13 cellular contexts compared by ENCODE assay signal in genomic region chr3:172771672-172772071, GRCh38. TPM values are rescaled to one million over a fixed set of nuclear protein-coding genes. Genes with fewer than 3 reads are reported as not detected.
A peak's percentile ranks its signal among the peaks of the same experiment; 100 is the strongest.
DNase-seq lines count a peak whose midpoint lies in the region; ATAC-seq, FAIRE-seq and TF ChIP-seq lines count a peak whose summit lies in the region.
"Had no signal": no experiment of that assay in that cellular context is flagged by ENCODE, and none has a peak within 500 bp of the region (broad histone marks: within the 10 kb centered on the region; RNA-seq: fewer than 3 reads in every experiment).

No MANE protein-coding gene starts in this region.

- DNase-seq in activated T-cell treated with anti-CD3 and anti-CD28 coated beads, Interleukin-2, amount 50 U/mL, for 72 hours: no peak
- no peak for DNase-seq in activated T-cell treated with anti-CD3 and anti-CD28 coated beads, Interleukin-2, amount 50 U/mL, for 4 hours
- DNase-seq in chondrocyte (ENCODE audit: low spot score) (no peak), pancreas (no peak)
- DNase-seq: Caco-2; CD8-positive, alpha-beta memory T cell; HCEC 1CT; HFFc6 had no signal

- peaks cover 12% of the 10 kb centered on the region for H3K4me1 ChIP-seq in KMS-11 (ENCODE audit: low read depth, poor library complexity, severe bottlenecking)
- no peaks in the 10 kb centered on the region for H3K4me1 ChIP-seq in pancreas
- H3K4me1 ChIP-seq: Caco-2 had no signal

- H3K4me3 ChIP-seq in KMS-11 (IDR thresholded peaks at IDR 0.05; ENCODE audit: insufficient read depth, low read depth, low read length) (no peak overlapping the region), pancreas (no peak overlapping the region)

- no peak overlapping the region for H2AFZ ChIP-seq in KMS-11 (ENCODE audit: low read depth)

- no peaks in the 10 kb centered on the region for H3K27me3 Mint-ChIP-seq in activated T-cell treated with anti-CD3 and anti-CD28 coated beads, Interleukin-2, amount 50 U/mL, for 72 hours (ENCODE audit: low read depth)
- H3K27me3 Mint-ChIP-seq in activated T-cell treated with anti-CD3 and anti-CD28 coated beads, Interleukin-2, amount 50 U/mL, for 4 hours (ENCODE audit: low read depth): no peaks in the 10 kb centered on the region
- H3K27me3 Mint-ChIP-seq in activated T-helper 17 cell treated with anti-CD3 and anti-CD28 coated beads, Interleukin-2, amount 50 U/mL, for 72 hours: no peaks in the 10 kb centered on the region
- no peaks in the 10 kb centered on the region for H3K27me3 Mint-ChIP-seq in chondrocyte (ENCODE audit: low read depth)
- H3K27me3 Mint-ChIP-seq: CD8-positive, alpha-beta memory T cell; IgD-negative memory B cell had no signal

- intact Hi-C loops in pancreas (cut with DNase I): no loop called here

- H3K27me3 ChIP-seq in KMS-11 (ENCODE audit: insufficient read depth, low read depth) (no peaks in the 10 kb centered on the region), pancreas (no peaks in the 10 kb centered on the region)

- H3K4me1 Mint-ChIP-seq in activated T-cell treated with anti-CD3 and anti-CD28 coated beads, Interleukin-2, amount 50 U/mL, for 72 hours (ENCODE audit: low read depth): peaks cover 14% of the 10 kb centered on the region
- no peaks in the 10 kb centered on the region for H3K4me1 Mint-ChIP-seq in activated T-cell treated with anti-CD3 and anti-CD28 coated beads, Interleukin-2, amount 50 U/mL, for 4 hours (ENCODE audit: low read depth)
- peaks cover 6% of the 10 kb centered on the region for H3K4me1 Mint-ChIP-seq in activated T-helper 17 cell treated with anti-CD3 and anti-CD28 coated beads, Interleukin-2, amount 50 U/mL, for 72 hours
- no peaks in the 10 kb centered on the region for H3K4me1 Mint-ChIP-seq in chondrocyte (ENCODE audit: low read depth)
- H3K4me1 Mint-ChIP-seq: CD14-positive monocyte had no signal

- H3K4me3 Mint-ChIP-seq in activated T-cell treated with anti-CD3 and anti-CD28 coated beads, Interleukin-2, amount 50 U/mL, for 72 hours: peak overlapping the region in 1 of 2 donors; percentile 32
- no peak overlapping the region for H3K4me3 Mint-ChIP-seq in activated T-cell treated with anti-CD3 and anti-CD28 coated beads, Interleukin-2, amount 50 U/mL, for 4 hours
- H3K4me3 Mint-ChIP-seq in activated T-helper 17 cell treated with anti-CD3 and anti-CD28 coated beads, Interleukin-2, amount 50 U/mL, for 72 hours: no peak overlapping the region
- no peak overlapping the region for H3K4me3 Mint-ChIP-seq in chondrocyte (ENCODE audit: unreplicated experiment)
- H3K4me3 Mint-ChIP-seq: CD14-positive monocyte, HFFc6, IgD-negative memory B cell had no signal

- ATAC-seq in activated T-cell treated with anti-CD3 and anti-CD28 coated beads, Interleukin-2, amount 50 U/mL, for 72 hours (replicated peaks in 1 of 2): no peak
- ATAC-seq in activated T-cell treated with anti-CD3 and anti-CD28 coated beads, Interleukin-2, amount 50 U/mL, for 4 hours: no peak
- ATAC-seq in activated T-helper 17 cell treated with anti-CD3 and anti-CD28 coated beads, Interleukin-2, amount 50 U/mL, for 72 hours (replicated peaks): no peak
- no peak for ATAC-seq in GM18511 (IDR thresholded peaks at IDR 0.05; ENCODE audit: unreplicated experiment)
- no peak for ATAC-seq in pancreas

- no peak overlapping the region for H3K9ac ChIP-seq in KMS-11

- H3K36me3 Mint-ChIP-seq in activated T-cell treated with anti-CD3 and anti-CD28 coated beads, Interleukin-2, amount 50 U/mL, for 72 hours (ENCODE audit: insufficient read depth in 2 of 2): peaks cover 7 to 45% of the 10 kb centered on the region in 2 donors
- peaks cover 24% of the 10 kb centered on the region for H3K36me3 Mint-ChIP-seq in activated T-cell treated with anti-CD3 and anti-CD28 coated beads, Interleukin-2, amount 50 U/mL, for 4 hours (ENCODE audit: insufficient read depth)
- peaks cover 63% of the 10 kb centered on the region for H3K36me3 Mint-ChIP-seq in activated T-helper 17 cell treated with anti-CD3 and anti-CD28 coated beads, Interleukin-2, amount 50 U/mL, for 72 hours (ENCODE audit: low read depth)
- peaks cover 17% of the 10 kb centered on the region for H3K36me3 Mint-ChIP-seq in chondrocyte (ENCODE audit: low read depth)

- H3K4me2 ChIP-seq in KMS-11: 0 out of 2 replicates have a peak overlapping the region, but pooled peaks have one; percentile 4

- H4K20me1 ChIP-seq in KMS-11 (ENCODE audit: insufficient read depth): 0 out of 2 replicates have a peak, but pooled peaks cover 3% of the 10 kb centered on the region

- 97 to 99% methylated on average over 2 of the region's 2 CpGs for WGBS in pancreas, 2 donors

- FAIRE-seq in pancreas (lab: Jason Lieb, UNC): no peak

- peak overlapping the region; percentile 17 for H3K27ac Mint-ChIP-seq in activated T-cell treated with anti-CD3 and anti-CD28 coated beads, Interleukin-2, amount 50 U/mL, for 72 hours
- H3K27ac Mint-ChIP-seq in activated T-helper 17 cell treated with anti-CD3 and anti-CD28 coated beads, Interleukin-2, amount 50 U/mL, for 72 hours: peak overlapping the region; percentile 21
- no peak overlapping the region for H3K27ac Mint-ChIP-seq in chondrocyte (ENCODE audit: unreplicated experiment)
- H3K27ac Mint-ChIP-seq: HFFc6, IgD-negative memory B cell had no signal

- H3K27ac ChIP-seq in KMS-11 (no peak overlapping the region), pancreas (no peak overlapping the region)

- H3K9me3 ChIP-seq in pancreas: peaks cover 0 to 2% (median 0%) of the 10 kb centered on the region in 4 donors
- H3K9me3 ChIP-seq: Caco-2 had no signal

- H3K79me2 ChIP-seq in KMS-11 (ENCODE audit: insufficient read depth, low read depth): no peaks in the 10 kb centered on the region

- H3K36me3 ChIP-seq in KMS-11 (ENCODE audit: insufficient read depth) (peaks cover 14% of the 10 kb centered on the region; the same call in 1 of the 2 replicates), pancreas (no peaks in the 10 kb centered on the region)

- TF ChIP-seq CTCF in KMS-11 (conservative IDR thresholded peaks at IDR 0.05; ENCODE audit: low read depth, low read length) (no peak), chondrocyte (IDR thresholded peaks at IDR 0.05) (no peak), pancreas (IDR thresholded peaks at IDR 0.05) (no peak)

- H3K9me3 Mint-ChIP-seq in activated T-cell treated with anti-CD3 and anti-CD28 coated beads, Interleukin-2, amount 50 U/mL, for 72 hours: no peaks in the 10 kb centered on the region
- no peaks in the 10 kb centered on the region for H3K9me3 Mint-ChIP-seq in activated T-cell treated with anti-CD3 and anti-CD28 coated beads, Interleukin-2, amount 50 U/mL, for 4 hours
- H3K9me3 Mint-ChIP-seq in activated T-helper 17 cell treated with anti-CD3 and anti-CD28 coated beads, Interleukin-2, amount 50 U/mL, for 72 hours: no peaks in the 10 kb centered on the region
- no peaks in the 10 kb centered on the region for H3K9me3 Mint-ChIP-seq in chondrocyte (ENCODE audit: low read depth)
- H3K9me3 Mint-ChIP-seq: CD14-positive monocyte; CD8-positive, alpha-beta memory T cell; HFFc6; IgD-negative memory B cell had no signal

RNA-seq across cellular contexts. Expression of gene ECT2, which starts 21.1 kb away (rescaled TPM):
- total RNA-seq in activated T-cell treated with anti-CD3 and anti-CD28 coated beads, Interleukin-2, amount 50 U/mL, for 72 hours: 10 to 100 TPM; 46.3 to 58.6 TPM
- total RNA-seq in activated T-cell treated with anti-CD3 and anti-CD28 coated beads, Interleukin-2, amount 50 U/mL, for 4 hours: 10 to 100 TPM in 2 of 3 donors, 1 to 10 TPM in 1; 8.6 to 11.0 (median 10.2) TPM
- 10 to 100 TPM; 43.3 to 54.0 TPM for total RNA-seq in activated T-helper 17 cell treated with anti-CD3 and anti-CD28 coated beads, Interleukin-2, amount 50 U/mL, for 72 hours
- 16.9 to 18.9 TPM (median 17.2 TPM) in 3 replicates for total RNA-seq in chondrocyte
- 1 to 10 TPM in 4 of 6 donors, under 1 TPM in 2; 0.74 to 7.0 (median 2.7) TPM for total RNA-seq in pancreas
- 1 to 10 TPM; 1.3 to 2.0 TPM for polyA plus RNA-seq in pancreas
